In genomic region chr6:101931766-101932165, GRCh38 we compare ENCODE assay signal across 18 cellular contexts.
DNase-seq lines count a peak whose midpoint lies in the region; ATAC-seq, FAIRE-seq and TF ChIP-seq lines count a peak whose summit lies in the region.
"Had no signal": no experiment of that assay in that cellular context is flagged by ENCODE, and none has a peak within 500 bp of the region (broad histone marks: within the 10 kb centered on the region; RNA-seq: fewer than 3 reads in every experiment).

No MANE protein-coding gene starts in this region.

- peaks cover 22% of the 10 kb centered on the region for H3K4me1 Mint-ChIP-seq in MCF 10A (ENCODE audit: insufficient read depth, unreplicated experiment)
- H3K4me1 Mint-ChIP-seq in chondrocyte (ENCODE audit: low read depth): no peaks in the 10 kb centered on the region
- no peaks in the 10 kb centered on the region for H3K4me1 Mint-ChIP-seq in natural killer cell

- TF ChIP-seq CTCF in MCF 10A (IDR thresholded peaks at IDR 0.05; ENCODE audit: unreplicated experiment) (no peak), breast epithelium (IDR thresholded peaks at IDR 0.05) (no peak), bronchial epithelial cell (IDR thresholded peaks at IDR 0.05; ENCODE audit: insufficient read depth, low read length, severe bottlenecking) (no peak), chondrocyte (IDR thresholded peaks at IDR 0.05) (no peak), natural killer cell (IDR thresholded peaks at IDR 0.05) (no peak), left ventricle myocardium inferior (IDR thresholded peaks at IDR 0.05; ENCODE audit: borderline replicate concordance) (no peak)

- H3K9me3 Mint-ChIP-seq in MCF 10A (ENCODE audit: unreplicated experiment) (no peaks in the 10 kb centered on the region), chondrocyte (ENCODE audit: low read depth) (no peaks in the 10 kb centered on the region), natural killer cell (peaks cover 14 to 16% of the 10 kb centered on the region in 2 donors)
- H3K9me3 Mint-ChIP-seq: HFFc6 had no signal

- H3K27ac ChIP-seq in breast epithelium (no peak overlapping the region), left ventricle myocardium inferior (replicated peaks) (no peak overlapping the region)

- intact Hi-C loops in MCF 10A (cut with micrococcal nuclease): no loop called here
- intact Hi-C loops in breast epithelium (cut with DNase I; ENCODE audit: low total_unique reads): no loop called here
- intact Hi-C loops in natural killer cell (cut with micrococcal nuclease): no loop called here
- intact Hi-C loops in left ventricle myocardium inferior (cut with micrococcal nuclease): no loop called here

- H3K27ac Mint-ChIP-seq in MCF 10A (ENCODE audit: low read depth, unreplicated experiment) (peak overlapping the region; percentile 40), chondrocyte (ENCODE audit: unreplicated experiment) (no peak overlapping the region), natural killer cell (no peak overlapping the region)
- H3K27ac Mint-ChIP-seq: HFFc6 had no signal

- no peak for ATAC-seq in natural killer cell
- ATAC-seq: HepG2 had no signal

- TF ChIP-seq POLR2A in breast epithelium (IDR thresholded peaks at IDR 0.05): no peak

- H3K36me3 ChIP-seq in breast epithelium: no peaks in the 10 kb centered on the region
- H3K36me3 ChIP-seq in bronchial epithelial cell (ENCODE audit: control insufficient read depth, insufficient read depth, low read length): no peaks in the 10 kb centered on the region
- H3K36me3 ChIP-seq in left ventricle myocardium inferior: no peaks in the 10 kb centered on the region
- H3K36me3 ChIP-seq: MG63 had no signal

- DNase-seq in MCF 10A (ENCODE audit: unreplicated experiment) (peak; percentile 69), breast epithelium (ENCODE audit: low spot score in 2 of 2) (no peak), bronchial epithelial cell (ENCODE audit: low read depth) (peak; percentile 14), iris pigment epithelial cell (ENCODE audit: low read depth) (peak; percentile 4), chondrocyte (ENCODE audit: low spot score) (no peak), NCI-H1105 (lab: John Stamatoyannopoulos, UW) (no peak), natural killer cell (no peak), left ventricle myocardium inferior (no peak)
- DNase-seq: 8988T, C1 segment of cervical spinal cord, HFFc6, KG1, MG63, NCI-H1092, NCI-H2227 treated with DMSO at 0.1 percent for 48 hours, NCI-H524 treated with DMSO at 0.1 percent for 48 hours had no signal

- H3K27me3 ChIP-seq in breast epithelium (no peaks in the 10 kb centered on the region), bronchial epithelial cell (ENCODE audit: control insufficient read depth, insufficient read depth, low read length) (no peaks in the 10 kb centered on the region), left ventricle myocardium inferior (ENCODE audit: low read depth) (no peaks in the 10 kb centered on the region)
- H3K27me3 ChIP-seq: MG63 had no signal

- H3K36me3 Mint-ChIP-seq in MCF 10A (ENCODE audit: insufficient read depth, unreplicated experiment) (no peaks in the 10 kb centered on the region), chondrocyte (ENCODE audit: low read depth) (no peaks in the 10 kb centered on the region), natural killer cell (peaks cover 19% of the 10 kb centered on the region)

- H3K27me3 Mint-ChIP-seq in MCF 10A (ENCODE audit: insufficient read depth, unreplicated experiment): no peaks in the 10 kb centered on the region
- no peaks in the 10 kb centered on the region for H3K27me3 Mint-ChIP-seq in chondrocyte (ENCODE audit: low read depth)
- H3K27me3 Mint-ChIP-seq in natural killer cell (ENCODE audit: low read depth in 2 of 2): no peaks in the 10 kb centered on the region

- POLR2A ChIA-PET in MCF 10A (lab: Yijun Ruan, JAX): no interaction called here

- H3K4me3 ChIP-seq in breast epithelium (no peak overlapping the region), bronchial epithelial cell (ENCODE audit: low read depth, low read length) (no peak overlapping the region), left ventricle myocardium inferior (no peak overlapping the region)
- H3K4me3 ChIP-seq: MG63 had no signal

- FAIRE-seq in bronchial epithelial cell (lab: Jason Lieb, UNC): no peak
- FAIRE-seq: H1, HepG2 had no signal

- CTCF ChIA-PET in MCF 10A (lab: Yijun Ruan, JAX): interaction anchor here (0.6 to 0.8 kb wide), 3 partner anchors 98 to 686 kb away, joined by 3 read pairs; no protein-coding TSS in a partner anchor

- H3K9me3 ChIP-seq in breast epithelium (peaks cover 0 to 4% of the 10 kb centered on the region in 2 donors), left ventricle myocardium inferior (replicated peaks) (no peaks in the 10 kb centered on the region)
- H3K9me3 ChIP-seq: MG63 had no signal

- H3K4me3 Mint-ChIP-seq in MCF 10A (ENCODE audit: unreplicated experiment) (no peak overlapping the region), chondrocyte (ENCODE audit: unreplicated experiment) (no peak overlapping the region), natural killer cell (no peak overlapping the region)
- H3K4me3 Mint-ChIP-seq: HFFc6 had no signal

- no TSS peak for BruUV-seq in MCF 10A (replicated peaks; lab: Mats Ljungman, UMichigan)

- no peaks in the 10 kb centered on the region for H3K4me1 ChIP-seq in breast epithelium
- no peaks in the 10 kb centered on the region for H3K4me1 ChIP-seq in left ventricle myocardium inferior

Comparison
In these comparisons a context has a peak if more than half of its experiments do, and no peak if none do; other contexts are left out.
1. DNase-seq: peak in MCF 10A (single experiment), bronchial epithelial cell (single experiment) and iris pigment epithelial cell (single experiment); none in breast epithelium (0 of 2), chondrocyte (single experiment), NCI-H1105 (single experiment), natural killer cell (single experiment) and left ventricle myocardium inferior (single experiment).